ENCODE assay signal across 8 cellular contexts in genomic region chrX:153972368-153973126, GRCh38. TPM values are rescaled to one million over a fixed set of nuclear protein-coding genes. Genes with fewer than 3 reads are reported as not detected.
DNase-seq lines count a peak whose midpoint lies in the region; ATAC-seq and TF ChIP-seq lines count a peak whose summit lies in the region.

Gene TMEM187 (plus strand): TSS chrX:153972754. CDS start chrX:153982063, 9,309 bp downstream.

- H3K4me3 ChIP-seq in OCI-LY7 (ENCODE audit: low read depth, low read length, poor library complexity, severe bottlenecking), result peak within 1 kb of the TSS; percentile 78

- POLR2A ChIA-PET in OCI-LY7 (lab: Charles Lee), result no interaction called here

- intact Hi-C loops in OCI-LY7 (cut with micrococcal nuclease; ENCODE audit: unreplicated experiment), result loop anchor here (1.0 to 5.0 kb wide), 2 partner anchors 406 to 790 kb away; partner anchors contain the start of gene DKC1

- H3K9me2 ChIP-seq in OCI-LY7 (ENCODE audit: insufficient read depth, low read length), result no peaks in the 10 kb centered on the region

- H3K27ac ChIP-seq in OCI-LY7 (ENCODE audit: low read depth, low read length, poor library complexity, severe bottlenecking), result peak within 1 kb of the TSS; percentile 89
- H3K27ac ChIP-seq in epithelial cell of prostate, result peak within 1 kb of the TSS; percentile 96

- H3K36me3 ChIP-seq in OCI-LY7 (ENCODE audit: insufficient read depth, low read length), result peaks cover 23% of the 10 kb centered on the region

- TF ChIP-seq RAD21 in Ishikawa (IDR thresholded peaks at IDR 0.05; ENCODE audit: low read depth), result no peak

- CTCF ChIA-PET in OCI-LY7 (lab: Charles Lee; ENCODE audit: unreplicated experiment), result interaction anchor here (0.6 kb wide), 1 partner anchor 515 kb away, joined by 5 read pairs; no protein-coding TSS in a partner anchor

- no TSS peak for BruUV-seq in OCI-LY7 (replicated peaks; lab: Mats Ljungman, UMichigan)

- peaks cover 6% of the 10 kb centered on the region; the same call in 1 of the 2 replicates for H4K20me1 ChIP-seq in OCI-LY7 (ENCODE audit: insufficient read depth, low read length)

- ATAC-seq in GM21717 (IDR thresholded peaks at IDR 0.05; ENCODE audit: unreplicated experiment), result peak; percentile 44

- DNase-seq in DMS153 (lab: John Stamatoyannopoulos, UW), result peak; percentile 83
- DNase-seq in OCI-LY7 (ENCODE audit: low spot score), result peak; percentile 94
- DNase-seq in activated T-cell treated with anti-CD3 and anti-CD28 coated beads for 48 hours (ENCODE audit: low read depth), result peak; percentile 86
- no peak for DNase-seq in epithelial cell of prostate (ENCODE audit: low read depth, low spot score)
- DNase-seq in mucosa of gallbladder (ENCODE audit: low spot score), result peak; percentile 87
- DNase-seq in stimulated activated CD8-positive, alpha-beta memory T cell treated with anti-CD3 and anti-CD28 coated beads, Interleukin-4, amount 100 ng/mL, for 24 hours (ENCODE audit: low read depth), result peak; percentile 87

- H3K4me2 ChIP-seq in OCI-LY7 (ENCODE audit: low read length), result peak within 1 kb of the TSS; percentile 100

- TF ChIP-seq EP300 in Ishikawa (IDR thresholded peaks at IDR 0.05; ENCODE audit: borderline replicate concordance), result no peak

- H3K79me2 ChIP-seq in OCI-LY7 (ENCODE audit: insufficient read depth, low read depth, low read length), result peaks cover 39% of the 10 kb centered on the region

- H3K9me3 ChIP-seq in OCI-LY7 (ENCODE audit: low read length), result no peaks in the 10 kb centered on the region

- H3K4me1 ChIP-seq in OCI-LY7 (ENCODE audit: insufficient read depth, low read length, poor library complexity, severe bottlenecking), result peaks cover 29% of the 10 kb centered on the region

- no peak within 1 kb of the TSS; the same call in 1 of the 2 replicates for H2AFZ ChIP-seq in OCI-LY7 (ENCODE audit: low read length)

- TF ChIP-seq CTCF in OCI-LY7 (conservative IDR thresholded peaks at IDR 0.05; ENCODE audit: low read length), result no peak

TF ChIP-seq in Ishikawa, 13 proteins besides CTCF, POLR2A, EP300 and RAD21:
- no peak for TF ChIP-seq REST (IDR thresholded peaks at IDR 0.05; ENCODE audit: low read depth)
- TF ChIP-seq CREB1 (IDR thresholded peaks at IDR 0.05; ENCODE audit: low read depth), result peak; percentile 62; the same call in 1 of the 2 replicates
- no peak for TF ChIP-seq NFIC (IDR thresholded peaks at IDR 0.05)

RNA-seq across cellular contexts. Expression of gene TMEM187, which starts in this region (rescaled TPM):
- 0.85 and 1.4 TPM in 2 replicates for total RNA-seq in OCI-LY7 (2014; rRNA removed; shearing (Covaris generic))
- total RNA-seq in OCI-LY7 (2022), result 3.2 and 4.5 TPM in 2 replicates
- 14.4 TPM for total RNA-seq in mucosa of gallbladder
